ENCODE assay signal across 23 cellular contexts in genomic region chr7:56174346-56175085, GRCh38. TPM values are rescaled to one million over a fixed set of nuclear protein-coding genes. Genes with fewer than 3 reads are reported as not detected.
DNase-seq lines count a peak whose midpoint lies in the region; ATAC-seq and TF ChIP-seq lines count a peak whose summit lies in the region.
"Had no signal": no experiment of that assay in that cellular context is flagged by ENCODE, and none has a peak within 500 bp of the region (broad histone marks: within the 10 kb centered on the region; RNA-seq: fewer than 3 reads in every experiment).

No MANE protein-coding gene starts in this region.

- H3K4me3 ChIP-seq in RWPE2 (ENCODE audit: severe bottlenecking) (no peak overlapping the region), esophagus squamous epithelium (peak overlapping the region; percentile 23 to 65 (median 46)), transverse colon (peak overlapping the region in 3 of 4 donors; percentile 34 to 51 (median 35))
- H3K4me3 ChIP-seq: SJSA1 had no signal

- TF ChIP-seq CTCF in RWPE2 (IDR thresholded peaks at IDR 0.05; ENCODE audit: poor library complexity, severe bottlenecking): no peak
- no peak for TF ChIP-seq CTCF in esophagus squamous epithelium (IDR thresholded peaks at IDR 0.05)
- TF ChIP-seq CTCF in transverse colon (IDR thresholded peaks at IDR 0.05): no peak
- no peak for TF ChIP-seq CTCF in GM20000 (IDR thresholded peaks at IDR 0.05; ENCODE audit: extremely low read depth, missing control alignments)

- H3K9me3 ChIP-seq in RWPE2 (ENCODE audit: severe bottlenecking) (no peaks in the 10 kb centered on the region), esophagus squamous epithelium (no peaks in the 10 kb centered on the region), transverse colon (no peaks in the 10 kb centered on the region), T-helper 17 cell (ENCODE audit: control insufficient read depth, low read length, poor library complexity, severe bottlenecking) (no peaks in the 10 kb centered on the region)

- H3K27me3 ChIP-seq in RWPE2 (ENCODE audit: insufficient read depth, poor library complexity, severe bottlenecking) (no peaks in the 10 kb centered on the region), esophagus squamous epithelium (peaks cover 0 to 20% (median 0%) of the 10 kb centered on the region in 4 donors), transverse colon (no peaks in the 10 kb centered on the region)
- H3K27me3 ChIP-seq: SJSA1 had no signal

- H3K36me3 ChIP-seq in RWPE2 (ENCODE audit: low read depth): no peaks in the 10 kb centered on the region
- no peaks in the 10 kb centered on the region for H3K36me3 ChIP-seq in esophagus squamous epithelium
- no peaks in the 10 kb centered on the region for H3K36me3 ChIP-seq in transverse colon
- H3K36me3 ChIP-seq: SJSA1 had no signal

- peaks cover 20% of the 10 kb centered on the region for H3K27me3 Mint-ChIP-seq in T-helper 17 cell

- in situ Hi-C loops in transverse colon (cut with MboI; ENCODE audit: low pct_ligation_motif_present in 1 of 4, low pct_unique_long_range_greater_than_20kb in 1 of 4, low sequenced_read_pairs in 3 of 4): no loop called here

- H3K27ac ChIP-seq in RWPE2 (ENCODE audit: poor library complexity, severe bottlenecking): no peak overlapping the region
- no peak overlapping the region for H3K27ac ChIP-seq in esophagus squamous epithelium
- H3K27ac ChIP-seq in transverse colon: no peak overlapping the region
- H3K27ac ChIP-seq: SJSA1 had no signal

- intact Hi-C loops in esophagus squamous epithelium (cut with DNase I): no loop called here
- intact Hi-C loops in transverse colon (cut with DNase I; ENCODE audit: low total_unique reads): no loop called here

- TF ChIP-seq POLR2A in esophagus squamous epithelium (IDR thresholded peaks at IDR 0.05) (no peak), transverse colon (IDR thresholded peaks at IDR 0.05) (no peak)

- ATAC-seq in RWPE2 (ENCODE audit: low read depth) (no peak), T-helper 17 cell (no peak)
- ATAC-seq: naive thymus-derived CD8-positive, alpha-beta T cell; PC-3; WTC11 had no signal

- no CpG with 5 or more reads among the region's 54 CpGs for WGBS in esophagus squamous epithelium, 2 donors
- 60% methylated on average over 21 of the region's 54 CpGs; no CpG with 5 or more reads in 1 of the 2 donors for WGBS in transverse colon (ENCODE audit: low coverage in 1 of 2), 2 donors

- DNase-seq in RWPE2 (ENCODE audit: low spot score): peak; percentile 51
- DNase-seq in esophagus squamous epithelium (lab: John Stamatoyannopoulos, UW): no peak
- DNase-seq in retina: peak; percentile 18
- no peak for DNase-seq in transverse colon
- no peak for DNase-seq in pons (ENCODE audit: low spot score)
- no peak for DNase-seq in DMS114 treated with DMSO at 0.1 percent for 48 hours (lab: John Stamatoyannopoulos, UW; ENCODE audit: unreplicated experiment)
- DNase-seq in GM20000 (ENCODE audit: low spot score): no peak
- no peak for DNase-seq in T-helper 17 cell
- DNase-seq: activated CD4-positive, alpha-beta memory T cell treated with anti-CD3 and anti-CD28 coated beads for 36 hours; activated gamma-delta T cell; activated T-cell treated with anti-CD3 and anti-CD28 coated beads for 4 hours; CD4-positive, CD25-positive, alpha-beta regulatory T cell; Kasumi-1; naive thymus-derived CD8-positive, alpha-beta T cell; NCI-H1105; NCI-H2081; PC-3; stimulated activated CD4-positive, alpha-beta T cell treated with anti-CD3 and anti-CD28 coated beads, Interleukin-4, amount 100 ng/mL, for 4 hours had no signal

- no peak overlapping the region for H3K27ac Mint-ChIP-seq in T-helper 17 cell
- H3K27ac Mint-ChIP-seq: activated CD4-positive, alpha-beta memory T cell treated with anti-CD3 and anti-CD28 coated beads for 36 hours; CD4-positive, CD25-positive, alpha-beta regulatory T cell; naive thymus-derived CD8-positive, alpha-beta T cell; WTC11 had no signal

- H3K4me1 ChIP-seq in RWPE2 (ENCODE audit: insufficient read depth, poor library complexity, severe bottlenecking) (no peaks in the 10 kb centered on the region), esophagus squamous epithelium (peaks cover 0 to 17% (median 0%) of the 10 kb centered on the region in 3 donors), transverse colon (no peaks in the 10 kb centered on the region)
- H3K4me1 ChIP-seq: SJSA1 had no signal

- TF ChIP-seq EP300 in transverse colon (IDR thresholded peaks at IDR 0.05; ENCODE audit: low read depth): no peak

- H3K4me1 Mint-ChIP-seq in T-helper 17 cell: no peaks in the 10 kb centered on the region
- H3K4me1 Mint-ChIP-seq: CD4-positive, CD25-positive, alpha-beta regulatory T cell; WTC11 had no signal

- no peaks in the 10 kb centered on the region for H3K36me3 Mint-ChIP-seq in T-helper 17 cell (ENCODE audit: low read depth)
- H3K36me3 Mint-ChIP-seq: activated CD4-positive, alpha-beta memory T cell treated with anti-CD3 and anti-CD28 coated beads for 36 hours; CD4-positive, CD25-positive, alpha-beta regulatory T cell had no signal

- no peak overlapping the region for H3K4me3 Mint-ChIP-seq in T-helper 17 cell
- H3K4me3 Mint-ChIP-seq: activated CD4-positive, alpha-beta memory T cell treated with anti-CD3 and anti-CD28 coated beads for 36 hours; CD4-positive, CD25-positive, alpha-beta regulatory T cell; WTC11 had no signal

RNA-seq across cellular contexts. Expression of gene NUPR2, which starts 58.3 kb away (rescaled TPM):
- total RNA-seq in esophagus squamous epithelium: not detected
- 1 to 10 TPM in 2 of 4 donors, not detected in 2; 2.0 to 2.4 TPM for total RNA-seq in transverse colon
- total RNA-seq in T-helper 17 cell: not detected
- total RNA-seq: activated CD4-positive, alpha-beta memory T cell treated with anti-CD3 and anti-CD28 coated beads for 36 hours; bronchial epithelial cell; CD4-positive, CD25-positive, alpha-beta regulatory T cell; H4; naive thymus-derived CD8-positive, alpha-beta T cell; PC-3; SJSA1; subcutaneous adipose tissue; WTC11 had no signal

Comparison
In these comparisons a context has a peak if more than half of its experiments do, and no peak if none do; other contexts are left out.
1. DNase-seq: peak in RWPE2 (single experiment) and retina (single experiment); none in esophagus squamous epithelium (single experiment), transverse colon (single experiment), pons (single experiment), DMS114 treated with DMSO at 0.1 percent for 48 hours (single experiment), GM20000 (single experiment) and T-helper 17 cell (0 of 3).